11 cellular contexts compared by ENCODE assay signal in genomic region chr15:67523337-67523736, GRCh38. TPM values are rescaled to one million over a fixed set of nuclear protein-coding genes. Genes with fewer than 3 reads are reported as not detected.
DNase-seq lines count a peak whose midpoint lies in the region; ATAC-seq and TF ChIP-seq lines count a peak whose summit lies in the region.
"Had no signal": no experiment of that assay in that cellular context is flagged by ENCODE, and none has a peak within 500 bp of the region (broad histone marks: within the 10 kb centered on the region; RNA-seq: fewer than 3 reads in every experiment).

No MANE protein-coding gene starts in this region.

- H3F3A ChIP-seq in neural progenitor cell (ENCODE audit: low read depth), result peaks cover 17% of the 10 kb centered on the region

- no peak overlapping the region for H3K14ac ChIP-seq in IMR-90 (replicated peaks; ENCODE audit: low read depth, low read length)

- no peak overlapping the region for H4K91ac ChIP-seq in IMR-90 (ENCODE audit: insufficient read depth, low read depth, low read length)

- H3K27me3 Mint-ChIP-seq in Calu3 (ENCODE audit: unreplicated experiment) (no peaks in the 10 kb centered on the region), neural progenitor cell (ENCODE audit: insufficient read depth, low read depth) (peaks cover 2% of the 10 kb centered on the region)
- H3K27me3 Mint-ChIP-seq: activated B cell treated with CpG ODN at 0.5 μM for 24 hours had no signal

- H3K79me1 ChIP-seq in IMR-90 (ENCODE audit: low read depth in 1 of 2, low read length in 2 of 2), result peaks cover 7 to 29% of the 10 kb centered on the region in 2 experiments; a peak in 3 of 4 replicates

- TF ChIP-seq RAD21 in IMR-90 (IDR thresholded peaks at IDR 0.05; ENCODE audit: low read length), result no peak

- no CpG with 5 or more reads among the region's 1 CpG for WGBS in IMR-90 (ENCODE audit: extremely low coverage in 2 of 2, insufficient read length in 1 of 2), 2 experiments

- no peak overlapping the region for H2BK20ac ChIP-seq in IMR-90 (ENCODE audit: low read depth, low read length)

- H3K36me3 Mint-ChIP-seq in Calu3 (ENCODE audit: insufficient read depth, unreplicated experiment) (peaks cover 25% of the 10 kb centered on the region), neural progenitor cell (peaks cover 3% of the 10 kb centered on the region)

- CTCF ChIA-PET in Calu3 (lab: Charles Lee), result interaction anchor here (0.6 kb wide), 1 partner anchor 45 kb away, joined by 3 read pairs; no protein-coding TSS in a partner anchor
- CTCF ChIA-PET in IMR-90 (lab: Yijun Ruan, JAX), result no interaction called here

- no peaks in the 10 kb centered on the region for H3K9me1 ChIP-seq in IMR-90 (ENCODE audit: insufficient read depth, low read length)

- H3K9me3 Mint-ChIP-seq in Calu3 (ENCODE audit: low read depth, unreplicated experiment) (no peaks in the 10 kb centered on the region), neural progenitor cell (no peaks in the 10 kb centered on the region)
- H3K9me3 Mint-ChIP-seq: activated B cell treated with CpG ODN at 0.5 μM for 24 hours had no signal

- H3K18ac ChIP-seq in IMR-90 (ENCODE audit: low read depth, low read length), result no peak overlapping the region

- H3K27ac ChIP-seq in IMR-90 (ENCODE audit: insufficient read depth, low read length) (no peak overlapping the region), breast epithelium (peak overlapping the region in 1 of 2 donors; percentile 95), neural progenitor cell (no peak overlapping the region)

- H3K9me3 ChIP-seq in IMR-90 (ENCODE audit: control insufficient read depth, insufficient read depth, low read length) (no peaks in the 10 kb centered on the region), breast epithelium (no peaks in the 10 kb centered on the region), neural progenitor cell (ENCODE audit: low read depth) (no peaks in the 10 kb centered on the region)

- H2BK120ac ChIP-seq in IMR-90 (ENCODE audit: low read depth, low read length), result no peak overlapping the region

- POLR2A ChIA-PET in IMR-90 (lab: Charles Lee; ENCODE audit: unreplicated experiment), result no interaction called here

- H3K4me3 Mint-ChIP-seq in Calu3 (ENCODE audit: low read depth, unreplicated experiment) (peak overlapping the region; percentile 97), neural progenitor cell (peak overlapping the region; percentile 37)

- H2AK5ac ChIP-seq in IMR-90 (ENCODE audit: low read depth, low read length), result no peak overlapping the region

- H3K4me1 ChIP-seq in IMR-90 (ENCODE audit: control insufficient read depth, insufficient read depth, low read length) (no peaks in the 10 kb centered on the region), breast epithelium (peaks cover 0 to 10% of the 10 kb centered on the region in 2 donors), neural progenitor cell (peaks cover 28% of the 10 kb centered on the region)

- no peak overlapping the region for H3K56ac ChIP-seq in IMR-90 (ENCODE audit: extremely low read depth, insufficient read depth, low read length)

- H3K4me2 ChIP-seq in IMR-90 (ENCODE audit: low read depth, low read length) (0 out of 2 replicates have a peak overlapping the region, but pooled peaks have one; percentile 10), neural progenitor cell (peak overlapping the region; percentile 80)

- peaks cover 43% of the 10 kb centered on the region for H3K79me2 ChIP-seq in neural progenitor cell (ENCODE audit: low read depth)

- H3K4me1 Mint-ChIP-seq in Calu3 (ENCODE audit: low read depth, unreplicated experiment) (peaks cover 24% of the 10 kb centered on the region), neural progenitor cell (peaks cover 17% of the 10 kb centered on the region)

- ATAC-seq in IMR-90 (ENCODE audit: low read depth), result no peak

- H2BK15ac ChIP-seq in IMR-90 (ENCODE audit: low read depth, low read length), result no peak overlapping the region

- H4K8ac ChIP-seq in IMR-90 (ENCODE audit: low read depth in 2 of 2, low read length in 2 of 2), result no peak overlapping the region

- in situ Hi-C loops in IMR-90 (cut with MboI; ENCODE audit: low sequenced_read_pairs), result no loop called here

- H3K9ac ChIP-seq in IMR-90 (ENCODE audit: low read depth, low read length), result no peak overlapping the region
- no peak overlapping the region for H3K9ac ChIP-seq in neural progenitor cell

- H3K36me3 ChIP-seq in IMR-90 (ENCODE audit: control insufficient read depth, insufficient read depth, low read length), result no peaks in the 10 kb centered on the region
- H3K36me3 ChIP-seq in breast epithelium, result no peaks in the 10 kb centered on the region
- no peaks in the 10 kb centered on the region for H3K36me3 ChIP-seq in neural progenitor cell

- no peaks in the 10 kb centered on the region for H3K27me3 ChIP-seq in IMR-90 (ENCODE audit: control insufficient read depth, insufficient read depth, low read length)
- no peaks in the 10 kb centered on the region for H3K27me3 ChIP-seq in breast epithelium
- no peaks in the 10 kb centered on the region for H3K27me3 ChIP-seq in neural progenitor cell

- H3K4ac ChIP-seq in IMR-90 (ENCODE audit: low read depth, low read length), result no peak overlapping the region

- H3K27ac Mint-ChIP-seq in Calu3 (ENCODE audit: unreplicated experiment), result peak overlapping the region; percentile 80
- no peak overlapping the region for H3K27ac Mint-ChIP-seq in neural progenitor cell
- H3K27ac Mint-ChIP-seq: activated B cell treated with CpG ODN at 0.5 μM for 24 hours had no signal

- H3K23ac ChIP-seq in IMR-90 (ENCODE audit: low read depth, low read length), result no peak overlapping the region

- H4K20me1 ChIP-seq in IMR-90 (ENCODE audit: insufficient read depth, low read length), result peaks cover 3% of the 10 kb centered on the region; the same call in 1 of the 2 replicates
- H4K20me1 ChIP-seq in neural progenitor cell (ENCODE audit: low read depth), result peaks cover 3% of the 10 kb centered on the region

- H2AK9ac ChIP-seq in IMR-90 (replicated peaks; ENCODE audit: low read depth, low read length, poor library complexity), result no peak overlapping the region

- intact Hi-C loops in Calu3 (cut with micrococcal nuclease; ENCODE audit: unreplicated experiment), result loop anchor here (2.0 kb wide), 1 partner anchor 13 kb away; no protein-coding TSS in a partner anchor
- intact Hi-C loops in IMR-90 (cut with micrococcal nuclease), result loop anchor here (2.0 kb wide), 1 partner anchor 19 kb away; the partner anchor contains the start of gene MAP2K5
- intact Hi-C loops in breast epithelium (cut with DNase I; ENCODE audit: low total_unique reads), result loop anchor here (10.0 kb wide), 1 partner anchor 311 kb away; no protein-coding TSS in a partner anchor

- DNase-seq in Calu3 (no peak), IMR-90 (no peak), breast epithelium (ENCODE audit: low spot score in 2 of 2) (no peak), neural progenitor cell (ENCODE audit: low spot score) (peak; percentile 56), germinal center (ENCODE audit: low spot score) (no peak), cortex of kidney (lab: John Stamatoyannopoulos, UW) (no peak), NCI-H1694 (lab: John Stamatoyannopoulos, UW) (no peak)
- no peak for DNase-seq in activated CD4-positive, alpha-beta T cell treated with anti-CD3 and anti-CD28 coated beads for 4 hours
- DNase-seq: activated B cell treated with CpG ODN at 0.5 μM for 24 hours, NCI-H1417 treated with DMSO at 0.1 percent for 48 hours, OCI-M1 had no signal

- TF ChIP-seq POLR2A in IMR-90 (IDR thresholded peaks at IDR 0.05; ENCODE audit: low read depth, low read length), result no peak
- no peak for TF ChIP-seq POLR2A in breast epithelium (IDR thresholded peaks at IDR 0.05)

- no peak overlapping the region for H2BK5ac ChIP-seq in IMR-90 (ENCODE audit: low read depth, low read length, poor library complexity, severe bottlenecking)

- dilution Hi-C loops in IMR-90 (cut with HindIII; ENCODE audit: low sequenced_read_pairs, unreplicated experiment), result no loop called here

- BruUV-seq in Calu3 (replicated peaks; lab: Mats Ljungman, UMichigan) (no TSS peak), IMR-90 (replicated peaks; lab: Mats Ljungman, UMichigan) (no TSS peak)

- no peak overlapping the region for H4K5ac ChIP-seq in IMR-90 (ENCODE audit: low read depth, low read length)

- no peak overlapping the region for H3K4me3 ChIP-seq in IMR-90 (ENCODE audit: insufficient read depth, low read depth, low read length)
- H3K4me3 ChIP-seq in breast epithelium, result peak overlapping the region; percentile 77 to 97 (median 86)
- H3K4me3 ChIP-seq in neural progenitor cell, result peak overlapping the region; percentile 53

- no peak for TF ChIP-seq CTCF in Calu3 (IDR thresholded peaks at IDR 0.05; ENCODE audit: unreplicated experiment)
- TF ChIP-seq CTCF in IMR-90 (conservative IDR thresholded peaks at IDR 0.05; ENCODE audit: low read depth, low read length), result no peak
- TF ChIP-seq CTCF in breast epithelium (IDR thresholded peaks at IDR 0.05), result no peak
- TF ChIP-seq CTCF in neural progenitor cell (IDR thresholded peaks at IDR 0.05), result no peak

- H2AFZ ChIP-seq in IMR-90 (replicated peaks; ENCODE audit: low read length, poor library complexity) (no peak overlapping the region), neural progenitor cell (replicated peaks) (no peak overlapping the region)

TF ChIP-seq in IMR-90, 13 proteins besides CTCF, POLR2A, EP300 and RAD21:
- no peak for TF ChIP-seq SMC3 (IDR thresholded peaks at IDR 0.05; ENCODE audit: low read depth, low read length)

RNA-seq across cellular contexts. Expression of gene C15orf61, which starts 2.4 kb away (rescaled TPM):
- total RNA-seq in Calu3 (2022) (6.6 and 7.3 TPM in 2 replicates), IMR-90 (2012; rRNA removed) (1.4 and 1.7 TPM in 2 replicates), breast epithelium (10 to 100 TPM in 1 of 3 donors, 1 to 10 TPM in 2; 3.8 to 24.3 (median 4.6) TPM), neural progenitor cell (ENCODE audit: low replicate concordance) (3.5 and 4.1 TPM in 2 replicates)
- 2.5 TPM in 2 replicates for polyA plus RNA-seq in IMR-90 (2012; rRNA removed)
- 1.4 and 3.2 TPM in 2 replicates for polyA plus RNA-seq in IMR-90 (2012; cell fraction: cytosol; rRNA removed)
- 1.8 and 1.9 TPM in 2 replicates for polyA plus RNA-seq in IMR-90 (2012; cell fraction: nucleus; rRNA removed; ENCODE audit: low replicate concordance)

RNA-seq across cellular contexts. Expression of gene MAP2K5, which starts 19.2 kb away (rescaled TPM):
- total RNA-seq in Calu3 (2022) (19.1 and 22.2 TPM in 2 replicates), IMR-90 (2012; rRNA removed) (1.6 and 2.8 TPM in 2 replicates), breast epithelium (10 to 100 TPM; 13.8 to 15.1 (median 14.0) TPM), neural progenitor cell (ENCODE audit: low replicate concordance) (11.1 and 17.2 TPM in 2 replicates)
- polyA plus RNA-seq in IMR-90 (2012; rRNA removed), result 4.6 and 6.1 TPM in 2 replicates
- polyA plus RNA-seq in IMR-90 (2012; cell fraction: cytosol; rRNA removed), result 4.6 and 5.5 TPM in 2 replicates
- 4.4 and 6.1 TPM in 2 replicates for polyA plus RNA-seq in IMR-90 (2012; cell fraction: nucleus; rRNA removed; ENCODE audit: low replicate concordance)
